16 cellular contexts compared by ENCODE assay signal in genomic region chr11:12214751-12215150, GRCh38.
DNase-seq lines count a peak whose midpoint lies in the region; ATAC-seq and TF ChIP-seq lines count a peak whose summit lies in the region.
"Had no signal": no experiment of that assay in that cellular context is flagged by ENCODE, and none has a peak within 500 bp of the region (broad histone marks: within the 10 kb centered on the region; RNA-seq: fewer than 3 reads in every experiment).

No MANE protein-coding gene starts in this region.

- H3K27me3 ChIP-seq in PC-9 (ENCODE audit: insufficient read depth, low read depth) = no peaks in the 10 kb centered on the region
- H3K27me3 ChIP-seq: vagina had no signal

- TF ChIP-seq CTCF in PC-9 (conservative IDR thresholded peaks at IDR 0.05) = no peak
- TF ChIP-seq CTCF in fibroblast of pulmonary artery (IDR thresholded peaks at IDR 0.05; ENCODE audit: low read length, missing control alignments) = no peak

- no peaks in the 10 kb centered on the region for H3K27me3 Mint-ChIP-seq in activated T-cell treated with anti-CD3 and anti-CD28 coated beads, Interleukin-2, amount 50 U/mL, for 72 hours (ENCODE audit: low read depth)
- H3K27me3 Mint-ChIP-seq: T-cell had no signal

- H3K9me3 Mint-ChIP-seq in activated T-cell treated with anti-CD3 and anti-CD28 coated beads, Interleukin-2, amount 50 U/mL, for 72 hours = no peaks in the 10 kb centered on the region
- H3K9me3 Mint-ChIP-seq: neural crest cell, T-cell had no signal

- intact Hi-C loops in PC-9 (cut with micrococcal nuclease; ENCODE audit: unreplicated experiment) = no loop called here
- intact Hi-C loops in posterior cingulate gyrus (cut with DNase I) = no loop called here

- DNase-seq in activated T-cell treated with anti-CD3 and anti-CD28 coated beads, Interleukin-2, amount 50 U/mL, for 72 hours = no peak
- DNase-seq in activated T-cell treated with anti-CD3 and anti-CD28 coated beads for 4 hours = no peak
- peak in 1 of 2 experiments; percentile 78 for DNase-seq in PC-9
- peak; percentile 66 for DNase-seq in fibroblast of pulmonary artery (ENCODE audit: low read depth)
- no peak for DNase-seq in hypothalamus (lab: John Stamatoyannopoulos, UW)
- DNase-seq in posterior cingulate gyrus = no peak
- DNase-seq: activated CD4-positive, alpha-beta T cell treated with anti-CD3 and anti-CD28 coated beads, Interleukin-2, amount 50 U/mL, for 1 hour; activated naive CD4-positive, alpha-beta T cell; dermis blood vessel endothelial cell; glutamatergic neuron; left colon had no signal

- no peaks in the 10 kb centered on the region for H4K20me1 ChIP-seq in PC-9 (ENCODE audit: insufficient read depth)

- H3K4me3 ChIP-seq in PC-9 (no peak overlapping the region), fibroblast of pulmonary artery (replicated peaks; ENCODE audit: low read depth, low read length) (no peak overlapping the region)
- H3K4me3 ChIP-seq: vagina had no signal

- H3F3A ChIP-seq in PC-9 (ENCODE audit: insufficient read depth, low read depth) = peaks cover 36% of the 10 kb centered on the region

- no peak overlapping the region for H2AFZ ChIP-seq in PC-9

- H3K9me3 ChIP-seq in PC-9 (ENCODE audit: insufficient read depth, low read depth) = no peaks in the 10 kb centered on the region
- H3K9me3 ChIP-seq: vagina had no signal

- peak overlapping the region; percentile 49 for H3K4me2 ChIP-seq in PC-9

- peaks cover 62% of the 10 kb centered on the region for H3K4me1 ChIP-seq in PC-9 (replicated peaks; ENCODE audit: insufficient read depth)

- peak overlapping the region; percentile 19 for H3K27ac Mint-ChIP-seq in activated T-cell treated with anti-CD3 and anti-CD28 coated beads, Interleukin-2, amount 50 U/mL, for 72 hours

- H3K27ac ChIP-seq in PC-9 = peak overlapping the region; percentile 85
- peak overlapping the region; percentile 1 for H3K27ac ChIP-seq in temporal lobe (ENCODE audit: low read depth, low read length)
- H3K27ac ChIP-seq: vagina had no signal

- no peaks in the 10 kb centered on the region for H3K79me2 ChIP-seq in PC-9 (ENCODE audit: low read depth)

- H3K4me3 Mint-ChIP-seq in activated T-cell treated with anti-CD3 and anti-CD28 coated beads, Interleukin-2, amount 50 U/mL, for 72 hours = no peak overlapping the region
- H3K4me3 Mint-ChIP-seq: neural crest cell, T-cell had no signal

- BruUV-seq in PC-9 (replicated peaks; lab: Mats Ljungman, UMichigan) = no TSS peak

- H3K36me3 ChIP-seq in PC-9 (ENCODE audit: low read depth) = 0 out of 2 replicates have a peak, but pooled peaks cover 7% of the 10 kb centered on the region

- no peaks in the 10 kb centered on the region for H3K9me2 ChIP-seq in PC-9 (ENCODE audit: insufficient read depth)

- peaks cover 20 to 60% of the 10 kb centered on the region in 2 donors for H3K36me3 Mint-ChIP-seq in activated T-cell treated with anti-CD3 and anti-CD28 coated beads, Interleukin-2, amount 50 U/mL, for 72 hours (ENCODE audit: insufficient read depth in 2 of 2)

- POLR2A ChIA-PET in PC-9 (lab: Charles Lee; ENCODE audit: unreplicated experiment) = no interaction called here

- CTCF ChIA-PET in PC-9 (lab: Charles Lee) = no interaction called here

- ATAC-seq in activated T-cell treated with anti-CD3 and anti-CD28 coated beads, Interleukin-2, amount 50 U/mL, for 72 hours (replicated peaks in 1 of 2) = no peak
- ATAC-seq in HG03439 (IDR thresholded peaks at IDR 0.05; ENCODE audit: unreplicated experiment) = no peak

- peaks cover 62% of the 10 kb centered on the region for H3K4me1 Mint-ChIP-seq in activated T-cell treated with anti-CD3 and anti-CD28 coated beads, Interleukin-2, amount 50 U/mL, for 72 hours (ENCODE audit: low read depth)
